In the genomic region with DNA sequence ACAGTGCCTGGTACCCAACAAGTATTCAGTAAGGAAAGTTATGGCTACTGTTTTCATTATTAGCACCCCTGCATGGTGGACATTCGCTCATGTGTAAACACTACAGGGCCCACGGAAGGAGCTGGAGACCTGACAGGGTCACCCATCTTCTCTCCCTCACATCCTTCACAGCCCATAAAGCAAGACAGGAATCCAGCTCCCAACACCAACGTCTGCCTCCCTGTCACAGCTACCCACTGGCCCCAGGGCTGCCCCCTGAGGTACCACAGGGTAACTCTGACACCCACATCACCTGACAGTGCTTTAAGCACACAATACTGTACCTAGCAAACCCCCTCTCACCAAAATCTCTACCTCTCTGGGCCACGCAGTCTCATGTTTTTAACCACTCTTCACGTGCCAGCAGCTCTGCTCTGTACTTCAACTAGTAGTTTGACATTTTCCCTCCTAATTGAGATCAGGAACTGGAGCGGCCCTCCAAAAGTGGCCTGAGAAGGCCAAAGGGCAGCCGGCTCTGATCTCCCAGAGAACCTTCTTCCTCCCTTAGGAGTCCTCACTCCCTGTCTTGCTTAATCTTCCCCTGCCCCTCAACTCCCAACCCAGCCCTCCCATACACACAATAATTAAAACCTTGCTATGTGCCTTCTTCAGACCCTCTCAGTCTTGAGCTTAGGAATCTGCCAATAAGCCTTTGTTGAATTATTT, we compare ENCODE assay signal across 15 cellular contexts.
DNase-seq lines count a peak whose midpoint lies in the region; ATAC-seq, FAIRE-seq and TF ChIP-seq lines count a peak whose summit lies in the region.
"Had no signal": no experiment of that assay in that cellular context is flagged by ENCODE, and none has a peak within 500 bp of the region (broad histone marks: within the 10 kb centered on the region; RNA-seq: fewer than 3 reads in every experiment).

No MANE protein-coding gene starts in this region.

- intact Hi-C loops in activated CD8-positive, alpha-beta T cell treated with anti-CD3 and anti-CD28 coated beads for 36 hours (cut with micrococcal nuclease), result no loop called here
- intact Hi-C loops in HepG2 (cut with micrococcal nuclease; ENCODE audit: unreplicated experiment), result no loop called here
- intact Hi-C loops in transverse colon (cut with DNase I; ENCODE audit: low total_unique reads), result no loop called here

- peaks cover 46% of the 10 kb centered on the region for H3K36me3 Mint-ChIP-seq in activated naive CD4-positive, alpha-beta T cell treated with anti-CD3 and anti-CD28 coated beads, Interleukin-2, amount 10 ng/mL, durations not matched to agents 7 days and 5 days
- H3K36me3 Mint-ChIP-seq in activated CD8-positive, alpha-beta T cell treated with anti-CD3 and anti-CD28 coated beads for 36 hours (ENCODE audit: low read depth), result peaks cover 37% of the 10 kb centered on the region
- H3K36me3 Mint-ChIP-seq in immature natural killer cell, result peaks cover 0 to 3% (median 0%) of the 10 kb centered on the region in 3 donors
- H3K36me3 Mint-ChIP-seq in stimulated activated naive B cell treated with anti-CD40 and anti-IgM and Interleukin-4, amounts not matched to agents 10 μg/mL and 1 μg/mL and 100 μg/mL, for 72 hours, result peaks cover 21 to 36% of the 10 kb centered on the region in 2 donors

- TF ChIP-seq POLR2A in HepG2 (IDR thresholded peaks at IDR 0.05; ENCODE audit: insufficient read depth in 1 of 2, low read depth in 2 of 2, low read length in 2 of 2), result no peak
- no peak for TF ChIP-seq POLR2A in transverse colon (IDR thresholded peaks at IDR 0.05)

- ATAC-seq in activated CD8-positive, alpha-beta T cell treated with anti-CD3 and anti-CD28 coated beads for 36 hours, result no peak
- ATAC-seq in stimulated activated naive B cell treated with anti-CD40 and anti-IgM and Interleukin-4, amounts not matched to agents 10 μg/mL and 1 μg/mL and 100 μg/mL, for 72 hours (replicated peaks), result no peak
- ATAC-seq in HepG2, result no peak

- no peak for TF ChIP-seq CTCF in activated CD8-positive, alpha-beta T cell treated with anti-CD3 and anti-CD28 coated beads for 36 hours (IDR thresholded peaks at IDR 0.05)
- TF ChIP-seq CTCF in HepG2 (CRISPR knock-in tag; IDR thresholded peaks at IDR 0.05) (no peak), transverse colon (IDR thresholded peaks at IDR 0.05) (no peak)

- no peak overlapping the region for H3K4me3 ChIP-seq in HepG2 (replicated peaks in 1 of 3; ENCODE audit: insufficient read depth in 1 of 3, low read depth in 2 of 3, low read length in 3 of 3)
- H3K4me3 ChIP-seq in transverse colon, result no peak overlapping the region

- TF ChIP-seq EP300 in HepG2 (IDR thresholded peaks at IDR 0.05; ENCODE audit: low read depth in 2 of 2, low read length in 2 of 2) (no peak), HepG2 (CRISPR knock-in tag; IDR thresholded peaks at IDR 0.05; ENCODE audit: borderline replicate concordance) (no peak), transverse colon (IDR thresholded peaks at IDR 0.05; ENCODE audit: low read depth) (no peak)

- in situ Hi-C loops in HepG2 (cut with HindIII; ENCODE audit: extremely low pct_ligation_motif_present, low pct_unique_long_range_greater_than_20kb), result no loop called here
- in situ Hi-C loops in transverse colon (cut with MboI; ENCODE audit: low pct_ligation_motif_present in 1 of 4, low pct_unique_long_range_greater_than_20kb in 1 of 4, low sequenced_read_pairs in 3 of 4), result loop anchor here in 1 of 4 donors (5.0 kb wide), 1 partner anchor 33 kb away; no protein-coding TSS in a partner anchor

- no peaks in the 10 kb centered on the region for H3K79me2 ChIP-seq in HepG2 (ENCODE audit: insufficient read depth, low read length)

- no peak overlapping the region for H3K4me3 Mint-ChIP-seq in activated naive CD4-positive, alpha-beta T cell treated with anti-CD3 and anti-CD28 coated beads, Interleukin-2, amount 10 ng/mL, durations not matched to agents 7 days and 5 days
- H3K4me3 Mint-ChIP-seq in activated CD8-positive, alpha-beta T cell treated with anti-CD3 and anti-CD28 coated beads for 36 hours, result no peak overlapping the region
- H3K4me3 Mint-ChIP-seq in immature natural killer cell, result no peak overlapping the region
- peak overlapping the region in 1 of 2 donors; percentile 47 for H3K4me3 Mint-ChIP-seq in stimulated activated naive B cell treated with anti-CD40 and anti-IgM and Interleukin-4, amounts not matched to agents 10 μg/mL and 1 μg/mL and 100 μg/mL, for 72 hours

- no peak overlapping the region for H2AFZ ChIP-seq in HepG2 (ENCODE audit: low read length)

- peaks cover 73% of the 10 kb centered on the region for H3K4me1 Mint-ChIP-seq in activated naive CD4-positive, alpha-beta T cell treated with anti-CD3 and anti-CD28 coated beads, Interleukin-2, amount 10 ng/mL, durations not matched to agents 7 days and 5 days
- H3K4me1 Mint-ChIP-seq in activated CD8-positive, alpha-beta T cell treated with anti-CD3 and anti-CD28 coated beads for 36 hours (ENCODE audit: low read depth), result peaks cover 94% of the 10 kb centered on the region
- peaks cover 86 to 96% of the 10 kb centered on the region in 2 donors for H3K4me1 Mint-ChIP-seq in immature natural killer cell
- peaks cover 63 to 84% of the 10 kb centered on the region in 2 donors for H3K4me1 Mint-ChIP-seq in stimulated activated naive B cell treated with anti-CD40 and anti-IgM and Interleukin-4, amounts not matched to agents 10 μg/mL and 1 μg/mL and 100 μg/mL, for 72 hours

- H3K4me2 ChIP-seq in HepG2 (ENCODE audit: low read depth, low read length), result no peak overlapping the region

- H3K27ac ChIP-seq in HepG2 (ENCODE audit: extremely low read length, insufficient read depth, low read length) (no peak overlapping the region), transverse colon (no peak overlapping the region)

- no TSS peak for BruUV-seq in HepG2 (replicated peaks; lab: Mats Ljungman, UMichigan)

- H4K20me1 ChIP-seq in HepG2 (ENCODE audit: insufficient read depth, low read length), result no peaks in the 10 kb centered on the region

- peak overlapping the region; percentile 35 for H3K27ac Mint-ChIP-seq in activated naive CD4-positive, alpha-beta T cell treated with anti-CD3 and anti-CD28 coated beads, Interleukin-2, amount 10 ng/mL, durations not matched to agents 7 days and 5 days
- peak overlapping the region; percentile 84 for H3K27ac Mint-ChIP-seq in activated CD8-positive, alpha-beta T cell treated with anti-CD3 and anti-CD28 coated beads for 36 hours
- H3K27ac Mint-ChIP-seq in immature natural killer cell, result peak overlapping the region; percentile 63 to 89 (median 77)
- peak overlapping the region; percentile 68 for H3K27ac Mint-ChIP-seq in stimulated activated naive B cell treated with anti-CD40 and anti-IgM and Interleukin-4, amounts not matched to agents 10 μg/mL and 1 μg/mL and 100 μg/mL, for 72 hours

- H3K4me1 ChIP-seq in HepG2 (ENCODE audit: insufficient read depth, low read length) (peaks cover 8% of the 10 kb centered on the region; the same call in 1 of the 2 replicates), transverse colon (peaks cover 22 to 53% (median 28%) of the 10 kb centered on the region in 4 donors)

- no peaks in the 10 kb centered on the region for H3K9me3 Mint-ChIP-seq in activated naive CD4-positive, alpha-beta T cell treated with anti-CD3 and anti-CD28 coated beads, Interleukin-2, amount 10 ng/mL, durations not matched to agents 7 days and 5 days
- H3K9me3 Mint-ChIP-seq in activated CD8-positive, alpha-beta T cell treated with anti-CD3 and anti-CD28 coated beads for 36 hours, result no peaks in the 10 kb centered on the region
- H3K9me3 Mint-ChIP-seq in immature natural killer cell, result no peaks in the 10 kb centered on the region
- H3K9me3 Mint-ChIP-seq in stimulated activated naive B cell treated with anti-CD40 and anti-IgM and Interleukin-4, amounts not matched to agents 10 μg/mL and 1 μg/mL and 100 μg/mL, for 72 hours, result peaks cover 3 to 4% of the 10 kb centered on the region in 2 donors

- WGBS in HepG2 (ENCODE audit: low lambda C conversion rate), result 92% methylated on average over 7 of the region's 7 CpGs
- 82 to 91% methylated on average over 3 to 7 of the region's 7 CpGs for WGBS in transverse colon (ENCODE audit: low coverage in 1 of 2), 2 donors

- DNase-seq in activated naive CD4-positive, alpha-beta T cell treated with anti-CD3 and anti-CD28 coated beads, Interleukin-2, amount 10 ng/mL, durations not matched to agents 7 days and 5 days, result no peak
- DNase-seq in activated naive CD4-positive, alpha-beta T cell treated with Interleukin-2 at 50 U/mL for 16 hours, result no peak
- DNase-seq in activated CD8-positive, alpha-beta T cell treated with anti-CD3 and anti-CD28 coated beads for 36 hours, result no peak
- DNase-seq in immature natural killer cell (no peak), retina (no peak), HepG2 (ENCODE audit: low spot score) (no peak), transverse colon (no peak)
- DNase-seq in stimulated activated naive B cell treated with anti-CD40 and anti-IgM and Interleukin-4, amounts not matched to agents 10 μg/mL and 1 μg/mL and 100 μg/mL, for 72 hours, result no peak
- DNase-seq: ACHN; activated CD8-positive, alpha-beta memory T cell treated with anti-CD3 and anti-CD28 coated beads, Interleukin-2, amount 50 U/mL, for 4 hours; Calu3; erythroblast; NCI-H187; NCI-H510A; trophoblast cell had no signal

- no peak for FAIRE-seq in HepG2 (lab: Jason Lieb, UNC)

- H3K36me3 ChIP-seq in HepG2 (replicated peaks in 1 of 2; ENCODE audit: control insufficient read depth in 1 of 2, insufficient read depth in 2 of 2, low read length in 2 of 2), result no peaks in the 10 kb centered on the region
- no peaks in the 10 kb centered on the region for H3K36me3 ChIP-seq in transverse colon

- H3K9me3 ChIP-seq in HepG2 (ENCODE audit: low read length) (no peaks in the 10 kb centered on the region), transverse colon (no peaks in the 10 kb centered on the region)

- no peaks in the 10 kb centered on the region for H3K27me3 Mint-ChIP-seq in activated naive CD4-positive, alpha-beta T cell treated with anti-CD3 and anti-CD28 coated beads, Interleukin-2, amount 10 ng/mL, durations not matched to agents 7 days and 5 days
- no peaks in the 10 kb centered on the region for H3K27me3 Mint-ChIP-seq in activated CD8-positive, alpha-beta T cell treated with anti-CD3 and anti-CD28 coated beads for 36 hours
- peaks cover 0 to 2% (median 2%) of the 10 kb centered on the region in 3 donors for H3K27me3 Mint-ChIP-seq in immature natural killer cell (ENCODE audit: low read depth in 3 of 3)
- no peaks in the 10 kb centered on the region for H3K27me3 Mint-ChIP-seq in stimulated activated naive B cell treated with anti-CD40 and anti-IgM and Interleukin-4, amounts not matched to agents 10 μg/mL and 1 μg/mL and 100 μg/mL, for 72 hours

- TF ChIP-seq RAD21 in HepG2 (CRISPR knock-in tag; IDR thresholded peaks at IDR 0.05), result no peak

- CTCF ChIA-PET in activated naive CD4-positive, alpha-beta T cell treated with anti-CD3 and anti-CD28 coated beads, Interleukin-2, amount 10 ng/mL, durations not matched to agents 7 days and 5 days (lab: Charles Lee), result interaction anchor here (0.8 to 14.4 kb wide), 2 partner anchors 9 to 38 kb away, joined by 3 to 237 read pairs; no protein-coding TSS in a partner anchor
- CTCF ChIA-PET in activated CD8-positive, alpha-beta T cell treated with anti-CD3 and anti-CD28 coated beads for 36 hours (lab: Charles Lee), result interaction anchor here (0.7 to 11.3 kb wide), 7 partner anchors 8 to 129 kb away, joined by 3 to 387 read pairs (median 7); no protein-coding TSS in a partner anchor
- CTCF ChIA-PET in HepG2 (lab: Yijun Ruan, JAX; ENCODE audit: low intra/inter-chr PET ratio, low total read pairs), result no interaction called here

- H3K27me3 ChIP-seq in HepG2 (ENCODE audit: control insufficient read depth in 1 of 2, insufficient read depth in 2 of 2, low read length in 2 of 2), result no peaks in the 10 kb centered on the region
- H3K27me3 ChIP-seq in transverse colon, result no peaks in the 10 kb centered on the region

- POLR2A ChIA-PET in activated CD8-positive, alpha-beta T cell treated with anti-CD3 and anti-CD28 coated beads for 36 hours (lab: Charles Lee), result interaction anchor here (0.6 to 2.0 kb wide), 6 partner anchors 12 to 40 kb away, joined by 3 to 7 read pairs (median 5); no protein-coding TSS in a partner anchor
- POLR2A ChIA-PET in HepG2 (lab: Yijun Ruan, JAX), result no interaction called here

- no peak overlapping the region for H3K9ac ChIP-seq in HepG2 (ENCODE audit: insufficient read depth, low read depth, low read length)
